20 cellular contexts compared by ENCODE assay signal in the genomic region with DNA sequence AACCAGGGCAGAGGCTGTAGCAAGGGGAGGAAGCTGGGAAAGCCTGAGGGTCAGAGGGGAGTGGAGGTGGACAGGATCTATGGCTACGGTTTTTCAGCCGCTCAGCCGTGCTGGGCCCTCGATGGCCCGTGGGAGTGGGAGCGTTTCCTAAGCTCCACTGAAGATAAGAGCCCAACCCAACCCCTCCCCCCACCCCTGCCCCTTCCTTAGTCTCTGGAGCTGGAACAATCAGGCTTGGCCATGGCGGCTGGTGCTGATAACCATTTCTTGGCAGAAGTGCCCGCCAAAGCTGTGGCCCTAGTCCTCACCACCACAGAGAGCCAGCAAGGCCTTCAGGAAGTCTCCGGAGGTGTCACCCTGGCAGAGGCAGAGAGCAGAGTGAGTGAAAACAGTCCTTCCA. TPM values are rescaled to one million over a fixed set of nuclear protein-coding genes. Genes with fewer than 3 reads are reported as not detected.
DNase-seq lines count a peak whose midpoint lies in the region; ATAC-seq and TF ChIP-seq lines count a peak whose summit lies in the region.
"Had no signal": no experiment of that assay in that cellular context is flagged by ENCODE, and none has a peak within 500 bp of the region (broad histone marks: within the 10 kb centered on the region; RNA-seq: fewer than 3 reads in every experiment).

No MANE protein-coding gene starts in this region.

- peaks cover 61 to 74% of the 10 kb centered on the region in 2 donors for H3K36me3 Mint-ChIP-seq in stimulated activated naive B cell treated with anti-CD40 and anti-IgM and Interleukin-4, amounts not matched to agents 10 μg/mL and 1 μg/mL and 100 μg/mL, for 72 hours
- H3K36me3 Mint-ChIP-seq in glutamatergic neuron (ENCODE audit: unreplicated experiment), result peaks cover 10% of the 10 kb centered on the region

- H3K4me3 Mint-ChIP-seq in stimulated activated naive B cell treated with anti-CD40 and anti-IgM and Interleukin-4, amounts not matched to agents 10 μg/mL and 1 μg/mL and 100 μg/mL, for 72 hours, result no peak overlapping the region
- H3K4me3 Mint-ChIP-seq in glutamatergic neuron (ENCODE audit: unreplicated experiment), result no peak overlapping the region
- H3K4me3 Mint-ChIP-seq: activated T-cell treated with anti-CD3 and anti-CD28 coated beads, Interleukin-2, amount 50 U/mL, for 72 hours; neural crest cell; stimulated activated naive CD8-positive, alpha-beta T cell treated with anti-CD3 and anti-CD28 coated beads, Interleukin-15, amount 100 ng/mL, for 72 hours had no signal

- intact Hi-C loops in lower lobe of right lung (cut with DNase I), result no loop called here
- intact Hi-C loops in esophagus muscularis mucosa (cut with DNase I), result no loop called here

- H3K36me3 ChIP-seq in effector memory CD4-positive, alpha-beta T cell (ENCODE audit: control insufficient read depth, insufficient read depth, low read length), result peaks cover 55% of the 10 kb centered on the region
- H3K36me3 ChIP-seq in lower lobe of right lung (peaks cover 38% of the 10 kb centered on the region), esophagus muscularis mucosa (peaks cover 0 to 52% (median 35%) of the 10 kb centered on the region in 4 donors)

- DNase-seq in UCSD-AML1 (lab: John Stamatoyannopoulos, UW; ENCODE audit: unreplicated experiment), result peak; percentile 43
- no peak for DNase-seq in effector memory CD4-positive, alpha-beta T cell
- DNase-seq in lower lobe of right lung, result no peak
- no peak for DNase-seq in stimulated activated naive B cell treated with anti-CD40 and anti-IgM and Interleukin-4, amounts not matched to agents 10 μg/mL and 1 μg/mL and 100 μg/mL, for 72 hours
- no peak for DNase-seq in esophagus muscularis mucosa (ENCODE audit: extremely low spot score)
- DNase-seq in activated T-cell treated with anti-CD3 and anti-CD28 coated beads for 4 hours, result no peak
- no peak for DNase-seq in glutamatergic neuron
- DNase-seq: activated CD4-positive, alpha-beta T cell treated with anti-CD3 and anti-CD28 coated beads, Interleukin-2, amount 50 U/mL, for 1 hour; activated T-cell treated with anti-CD3 and anti-CD28 coated beads, Interleukin-2, amount 50 U/mL, for 72 hours; DND-41; esophagus squamous epithelium; GM23248; hippocampal formation; left colon; stimulated activated naive CD8-positive, alpha-beta T cell treated with anti-CD3 and anti-CD28 coated beads, Interleukin-15, amount 100 ng/mL, for 72 hours; T-helper 1 cell had no signal

- H3K4me3 ChIP-seq in effector memory CD4-positive, alpha-beta T cell (ENCODE audit: insufficient read depth, low read depth, low read length, poor library complexity, severe bottlenecking), result no peak overlapping the region
- H3K4me3 ChIP-seq in lower lobe of right lung, result no peak overlapping the region
- no peak overlapping the region for H3K4me3 ChIP-seq in esophagus muscularis mucosa
- H3K4me3 ChIP-seq: BLaER1, coronary artery, esophagus squamous epithelium, GM23248 had no signal

- TF ChIP-seq EP300 in esophagus muscularis mucosa (IDR thresholded peaks at IDR 0.05), result no peak

- peaks cover 3% of the 10 kb centered on the region for H3K4me1 ChIP-seq in effector memory CD4-positive, alpha-beta T cell (ENCODE audit: control insufficient read depth, insufficient read depth, low read length, poor library complexity, severe bottlenecking)
- H3K4me1 ChIP-seq in lower lobe of right lung (peaks cover 60% of the 10 kb centered on the region), esophagus muscularis mucosa (peaks cover 26 to 36% (median 32%) of the 10 kb centered on the region in 4 donors)

- H3K27me3 ChIP-seq in effector memory CD4-positive, alpha-beta T cell (replicated peaks; ENCODE audit: control insufficient read depth, insufficient read depth, low read length, poor library complexity, severe bottlenecking), result no peaks in the 10 kb centered on the region
- H3K27me3 ChIP-seq in lower lobe of right lung (ENCODE audit: low read depth) (no peaks in the 10 kb centered on the region), esophagus muscularis mucosa (no peaks in the 10 kb centered on the region)
- H3K27me3 ChIP-seq: BLaER1, esophagus squamous epithelium had no signal

- no peak for TF ChIP-seq POLR2A in esophagus muscularis mucosa (IDR thresholded peaks at IDR 0.05; ENCODE audit: low read depth)

- peaks cover 60 to 73% of the 10 kb centered on the region in 2 donors for H3K4me1 Mint-ChIP-seq in stimulated activated naive B cell treated with anti-CD40 and anti-IgM and Interleukin-4, amounts not matched to agents 10 μg/mL and 1 μg/mL and 100 μg/mL, for 72 hours
- H3K4me1 Mint-ChIP-seq in glutamatergic neuron (ENCODE audit: low read depth, unreplicated experiment), result peaks cover 5% of the 10 kb centered on the region

- WGBS in esophagus muscularis mucosa, result 93% methylated on average over 8 of the region's 9 CpGs

- ATAC-seq in lower lobe of right lung, result no peak
- no peak for ATAC-seq in stimulated activated naive B cell treated with anti-CD40 and anti-IgM and Interleukin-4, amounts not matched to agents 10 μg/mL and 1 μg/mL and 100 μg/mL, for 72 hours (replicated peaks)
- no peak for ATAC-seq in HG02571 (IDR thresholded peaks at IDR 0.05; ENCODE audit: unreplicated experiment)
- ATAC-seq: activated T-cell treated with anti-CD3 and anti-CD28 coated beads, Interleukin-2, amount 50 U/mL, for 72 hours; stimulated activated naive CD8-positive, alpha-beta T cell treated with anti-CD3 and anti-CD28 coated beads, Interleukin-15, amount 100 ng/mL, for 72 hours had no signal

- TF ChIP-seq CTCF in lower lobe of right lung (IDR thresholded peaks at IDR 0.05), result no peak
- TF ChIP-seq CTCF in esophagus muscularis mucosa (IDR thresholded peaks at IDR 0.05), result no peak
- no peak for TF ChIP-seq CTCF in glutamatergic neuron (IDR thresholded peaks at IDR 0.05; ENCODE audit: partially characterized antibody, unreplicated experiment)

- no peaks in the 10 kb centered on the region for H3K9me3 Mint-ChIP-seq in stimulated activated naive B cell treated with anti-CD40 and anti-IgM and Interleukin-4, amounts not matched to agents 10 μg/mL and 1 μg/mL and 100 μg/mL, for 72 hours
- H3K9me3 Mint-ChIP-seq in glutamatergic neuron (ENCODE audit: unreplicated experiment), result peaks cover 8% of the 10 kb centered on the region
- H3K9me3 Mint-ChIP-seq: activated T-cell treated with anti-CD3 and anti-CD28 coated beads, Interleukin-2, amount 50 U/mL, for 72 hours; neural crest cell; stimulated activated naive CD8-positive, alpha-beta T cell treated with anti-CD3 and anti-CD28 coated beads, Interleukin-15, amount 100 ng/mL, for 72 hours had no signal

- H3K9me3 ChIP-seq in effector memory CD4-positive, alpha-beta T cell (ENCODE audit: control insufficient read depth, low read length), result no peaks in the 10 kb centered on the region
- H3K9me3 ChIP-seq in lower lobe of right lung, result no peaks in the 10 kb centered on the region
- H3K9me3 ChIP-seq in esophagus muscularis mucosa, result no peaks in the 10 kb centered on the region
- H3K9me3 ChIP-seq: BLaER1, esophagus squamous epithelium had no signal

- peak overlapping the region; percentile 26 for H3K27ac ChIP-seq in effector memory CD4-positive, alpha-beta T cell (ENCODE audit: insufficient read depth, low read length, poor library complexity, severe bottlenecking)
- H3K27ac ChIP-seq in lower lobe of right lung (peak overlapping the region; percentile 19), esophagus muscularis mucosa (replicated peaks in 1 of 4) (peak overlapping the region in 1 of 4 donors; percentile 30)
- H3K27ac ChIP-seq: BLaER1, GM23248 had no signal

- peak overlapping the region; percentile 89 for H3K27ac Mint-ChIP-seq in stimulated activated naive B cell treated with anti-CD40 and anti-IgM and Interleukin-4, amounts not matched to agents 10 μg/mL and 1 μg/mL and 100 μg/mL, for 72 hours
- no peak overlapping the region for H3K27ac Mint-ChIP-seq in glutamatergic neuron (ENCODE audit: unreplicated experiment)

- H3K27me3 Mint-ChIP-seq in stimulated activated naive B cell treated with anti-CD40 and anti-IgM and Interleukin-4, amounts not matched to agents 10 μg/mL and 1 μg/mL and 100 μg/mL, for 72 hours, result no peaks in the 10 kb centered on the region
- peaks cover 6% of the 10 kb centered on the region for H3K27me3 Mint-ChIP-seq in glutamatergic neuron (ENCODE audit: unreplicated experiment)
- H3K27me3 Mint-ChIP-seq: stimulated activated naive CD8-positive, alpha-beta T cell treated with anti-CD3 and anti-CD28 coated beads, Interleukin-15, amount 100 ng/mL, for 72 hours had no signal

RNA-seq across cellular contexts. Expression of a gene that starts 20.3 kb away (rescaled TPM):
- total RNA-seq in lower lobe of right lung (99.6 TPM), esophagus muscularis mucosa (100 to 1,000 TPM in 3 of 4 donors, 10 to 100 TPM in 1; 91.4 to 136 (median 114) TPM), glutamatergic neuron (ENCODE audit: unreplicated experiment) (34.1 TPM)

RNA-seq across cellular contexts. Expression of a gene that starts 56.4 kb away (rescaled TPM):
- 120 TPM for total RNA-seq in lower lobe of right lung
- 100 to 1,000 TPM; 232 to 442 (median 374) TPM for total RNA-seq in esophagus muscularis mucosa
- total RNA-seq in glutamatergic neuron (ENCODE audit: unreplicated experiment), result 143 TPM
